ENCODE assay signal across 9 cellular contexts in genomic region chr12:69059465-69060457, GRCh38.
DNase-seq lines count a peak whose midpoint lies in the region; ATAC-seq and TF ChIP-seq lines count a peak whose summit lies in the region.
"Had no signal": no experiment of that assay in that cellular context is flagged by ENCODE, and none has a peak within 500 bp of the region (broad histone marks: within the 10 kb centered on the region; RNA-seq: fewer than 3 reads in every experiment).

No MANE protein-coding gene starts in this region.

- no peaks in the 10 kb centered on the region for H3F3A ChIP-seq in PC-3 (ENCODE audit: low read length, unreplicated experiment)

- peaks cover 5% of the 10 kb centered on the region for H3K9me3 Mint-ChIP-seq in activated CD4-positive, alpha-beta T cell treated with anti-CD3 and anti-CD28 coated beads, Interleukin-2, amount 10 ng/mL, durations not matched to agents 24 days and 14 days
- H3K9me3 Mint-ChIP-seq in activated CD4-positive, alpha-beta T cell treated with anti-CD3 and anti-CD28 coated beads, Interleukin-2, amount 10 ng/mL, durations not matched to agents 7 days and 5 days = no peaks in the 10 kb centered on the region

- H3K4me1 ChIP-seq in PC-3 (ENCODE audit: insufficient read depth, low read length) (peaks cover 10% of the 10 kb centered on the region), Peyer's patch (no peaks in the 10 kb centered on the region)

- H3K4me2 ChIP-seq in PC-3 (ENCODE audit: low read length) = no peak overlapping the region

- no peaks in the 10 kb centered on the region for H3K36me3 Mint-ChIP-seq in activated CD4-positive, alpha-beta T cell treated with anti-CD3 and anti-CD28 coated beads, Interleukin-2, amount 10 ng/mL, durations not matched to agents 24 days and 14 days (ENCODE audit: low read depth)
- H3K36me3 Mint-ChIP-seq in activated CD4-positive, alpha-beta T cell treated with anti-CD3 and anti-CD28 coated beads, Interleukin-2, amount 10 ng/mL, durations not matched to agents 7 days and 5 days (ENCODE audit: low read depth) = no peaks in the 10 kb centered on the region

- H3K27me3 ChIP-seq in PC-3 (ENCODE audit: low read length) (no peaks in the 10 kb centered on the region), Peyer's patch (no peaks in the 10 kb centered on the region)

- peak overlapping the region; percentile 77 for H3K27ac ChIP-seq in PC-3 (ENCODE audit: low read length)
- no peak overlapping the region for H3K27ac ChIP-seq in Peyer's patch
- H3K27ac ChIP-seq: C4-2B had no signal

- no peaks in the 10 kb centered on the region for H3K79me2 ChIP-seq in PC-3 (ENCODE audit: low read length)

- BruUV-seq in PC-3 (replicated peaks; lab: Mats Ljungman, UMichigan) = no TSS peak

- H4K20me1 ChIP-seq in PC-3 (ENCODE audit: low read length) = no peaks in the 10 kb centered on the region

- TF ChIP-seq CTCF in PC-3 (conservative IDR thresholded peaks at IDR 0.05; ENCODE audit: low read depth, low read length) (no peak), cardiac fibroblast (IDR thresholded peaks at IDR 0.05; ENCODE audit: low read depth, low read length) (no peak), Peyer's patch (IDR thresholded peaks at IDR 0.05) (no peak)

- intact Hi-C loops in activated CD4-positive, alpha-beta T cell treated with anti-CD3 and anti-CD28 coated beads, Interleukin-2, amount 10 ng/mL, durations not matched to agents 24 days and 14 days (cut with micrococcal nuclease) = loop anchor here (1.0 to 2.0 kb wide), 4 partner anchors 9 to 141 kb away; no protein-coding TSS in a partner anchor
- intact Hi-C loops in PC-3 (cut with micrococcal nuclease) = loop anchor here (10.0 kb wide), 1 partner anchor 495 kb away; no protein-coding TSS in a partner anchor

- H2AFZ ChIP-seq in PC-3 (ENCODE audit: low read length) = no peak overlapping the region

- POLR2A ChIA-PET in activated CD4-positive, alpha-beta T cell treated with anti-CD3 and anti-CD28 coated beads, Interleukin-2, amount 10 ng/mL, durations not matched to agents 7 days and 5 days (lab: Charles Lee) = interaction anchor here (0.6 kb wide), 2 partner anchors 10 to 1462 kb away, joined by 3 to 5 read pairs; no protein-coding TSS in a partner anchor
- POLR2A ChIA-PET in PC-3 (lab: Charles Lee; ENCODE audit: unreplicated experiment) = no interaction called here

- H3K9me2 ChIP-seq in PC-3 (replicated peaks; ENCODE audit: low read length) = no peaks in the 10 kb centered on the region

- H3K9ac ChIP-seq in PC-3 (ENCODE audit: low read length) = no peak overlapping the region

- H3K4me3 ChIP-seq in PC-3 (ENCODE audit: low read length) (no peak overlapping the region), cardiac fibroblast (replicated peaks in 1 of 2; ENCODE audit: low read depth in 2 of 2, low read length in 2 of 2) (no peak overlapping the region), Peyer's patch (no peak overlapping the region)

- no peaks in the 10 kb centered on the region; the same call in 1 of the 2 replicates for H3K36me3 ChIP-seq in PC-3 (ENCODE audit: low read depth, low read length)
- no peaks in the 10 kb centered on the region for H3K36me3 ChIP-seq in Peyer's patch

- H3K27me3 Mint-ChIP-seq in activated CD4-positive, alpha-beta T cell treated with anti-CD3 and anti-CD28 coated beads, Interleukin-2, amount 10 ng/mL, durations not matched to agents 24 days and 14 days = no peaks in the 10 kb centered on the region
- no peaks in the 10 kb centered on the region for H3K27me3 Mint-ChIP-seq in activated CD4-positive, alpha-beta T cell treated with anti-CD3 and anti-CD28 coated beads, Interleukin-2, amount 10 ng/mL, durations not matched to agents 7 days and 5 days

- H3K9me3 ChIP-seq in PC-3 (ENCODE audit: low read length) = no peaks in the 10 kb centered on the region
- H3K9me3 ChIP-seq in Peyer's patch = no peaks in the 10 kb centered on the region

- H3K4me3 Mint-ChIP-seq in activated CD4-positive, alpha-beta T cell treated with anti-CD3 and anti-CD28 coated beads, Interleukin-2, amount 10 ng/mL, durations not matched to agents 24 days and 14 days = peak overlapping the region; percentile 27
- no peak overlapping the region for H3K4me3 Mint-ChIP-seq in activated CD4-positive, alpha-beta T cell treated with anti-CD3 and anti-CD28 coated beads, Interleukin-2, amount 10 ng/mL, durations not matched to agents 7 days and 5 days

- TF ChIP-seq POLR2A in Peyer's patch (IDR thresholded peaks at IDR 0.05) = no peak

- CTCF ChIA-PET in activated CD4-positive, alpha-beta T cell treated with anti-CD3 and anti-CD28 coated beads, Interleukin-2, amount 10 ng/mL, durations not matched to agents 7 days and 5 days (lab: Charles Lee) = interaction anchor here (0.8 kb wide), 1 partner anchor 48 kb away, joined by 3 read pairs; no protein-coding TSS in a partner anchor
- CTCF ChIA-PET in PC-3 (lab: Charles Lee) = no interaction called here

- DNase-seq in activated CD4-positive, alpha-beta T cell treated with anti-CD3 and anti-CD28 coated beads, Interleukin-2, amount 10 ng/mL, durations not matched to agents 24 days and 14 days = no peak
- no peak for DNase-seq in activated CD4-positive, alpha-beta T cell treated with anti-CD3 and anti-CD28 coated beads, Interleukin-2, amount 10 ng/mL, durations not matched to agents 7 days and 5 days
- DNase-seq in PC-3 = peak; percentile 95
- DNase-seq in cardiac fibroblast (ENCODE audit: low read depth in 2 of 2) = peak; percentile 52 to 95
- peak; percentile 11 for DNase-seq in stimulated activated CD4-positive, alpha-beta T cell treated with anti-CD3 and anti-CD28 coated beads, Interleukin-1b, Interleukin-23, amount 100 ng/mL, for 48 hours
- DNase-seq in effector CD8-positive, alpha-beta T cell (lab: John Stamatoyannopoulos, UW) = no peak
- DNase-seq in NCI-H1694 (lab: John Stamatoyannopoulos, UW) = no peak
- DNase-seq in Peyer's patch = no peak

- peak overlapping the region; percentile 73 for H3K27ac Mint-ChIP-seq in activated CD4-positive, alpha-beta T cell treated with anti-CD3 and anti-CD28 coated beads, Interleukin-2, amount 10 ng/mL, durations not matched to agents 24 days and 14 days
- H3K27ac Mint-ChIP-seq in activated CD4-positive, alpha-beta T cell treated with anti-CD3 and anti-CD28 coated beads, Interleukin-2, amount 10 ng/mL, durations not matched to agents 7 days and 5 days = no peak overlapping the region

- H3K4me1 Mint-ChIP-seq in activated CD4-positive, alpha-beta T cell treated with anti-CD3 and anti-CD28 coated beads, Interleukin-2, amount 10 ng/mL, durations not matched to agents 24 days and 14 days = peaks cover 28% of the 10 kb centered on the region
- peaks cover 12% of the 10 kb centered on the region for H3K4me1 Mint-ChIP-seq in activated CD4-positive, alpha-beta T cell treated with anti-CD3 and anti-CD28 coated beads, Interleukin-2, amount 10 ng/mL, durations not matched to agents 7 days and 5 days

- peak; percentile 99 for ATAC-seq in PC-3

Comparison
In these comparisons a context has a peak if more than half of its experiments do, and no peak if none do; other contexts are left out.
1. DNase-seq: peak in PC-3 (single experiment), cardiac fibroblast (2 of 2) and stimulated activated CD4-positive, alpha-beta T cell treated with anti-CD3 and anti-CD28 coated beads, Interleukin-1b, Interleukin-23, amount 100 ng/mL, for 48 hours (single experiment); none in activated CD4-positive, alpha-beta T cell treated with anti-CD3 and anti-CD28 coated beads, Interleukin-2, amount 10 ng/mL, durations not matched to agents 24 days and 14 days (single experiment), activated CD4-positive, alpha-beta T cell treated with anti-CD3 and anti-CD28 coated beads, Interleukin-2, amount 10 ng/mL, durations not matched to agents 7 days and 5 days (single experiment), effector CD8-positive, alpha-beta T cell (single experiment), NCI-H1694 (single experiment) and Peyer's patch (0 of 3).